Comparison of ENCODE assay signal across 18 cellular contexts in the genomic region with DNA sequence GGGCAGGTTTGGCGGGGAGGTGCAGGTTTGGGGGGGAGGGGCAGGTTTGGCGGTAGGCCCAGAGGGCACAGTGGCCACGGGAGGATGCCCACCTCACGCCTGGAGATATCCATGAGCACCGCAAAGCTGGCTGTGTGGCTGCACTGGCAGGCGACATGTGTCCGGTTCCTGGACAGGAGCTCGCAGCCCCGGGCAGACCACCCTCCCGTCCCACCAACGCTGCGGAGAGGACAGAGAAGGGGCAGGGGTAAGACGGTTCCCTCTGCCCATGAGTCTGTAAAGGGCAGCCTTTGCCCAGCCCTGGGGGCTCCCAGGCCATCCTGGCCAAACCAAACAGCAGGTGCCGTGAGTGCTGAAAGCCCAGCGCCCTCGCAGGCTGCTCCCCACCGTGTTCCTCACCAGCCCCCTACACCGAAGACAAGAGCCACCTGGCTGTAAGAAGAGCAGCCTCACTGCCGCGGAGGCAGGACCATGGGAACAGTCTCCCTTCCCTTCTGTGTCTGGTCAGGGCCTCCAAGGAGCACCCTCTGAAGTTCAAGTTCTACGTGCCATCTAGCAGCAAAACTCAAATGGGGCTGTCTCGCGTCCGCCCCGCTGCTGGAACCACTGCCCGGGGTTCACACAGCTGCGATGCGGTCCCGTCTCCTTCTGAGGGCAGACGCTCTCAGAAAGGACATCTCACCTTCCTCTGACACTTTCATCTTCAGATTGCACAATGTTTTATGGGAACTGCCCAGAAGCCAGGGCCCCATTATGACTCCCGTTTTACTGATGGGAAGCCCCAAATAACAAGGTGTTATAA. TPM values are rescaled to one million over a fixed set of nuclear protein-coding genes. Genes with fewer than 3 reads are reported as not detected.
DNase-seq lines count a peak whose midpoint lies in the region; ATAC-seq, FAIRE-seq and TF ChIP-seq lines count a peak whose summit lies in the region.
"Had no signal": no experiment of that assay in that cellular context is flagged by ENCODE, and none has a peak within 500 bp of the region (broad histone marks: within the 10 kb centered on the region; RNA-seq: fewer than 3 reads in every experiment).

No MANE protein-coding gene starts in this region.

- no peak overlapping the region for H2AFZ ChIP-seq in IMR-90 (replicated peaks; ENCODE audit: low read length, poor library complexity)

- H2BK15ac ChIP-seq in IMR-90 (ENCODE audit: low read depth, low read length) = no peak overlapping the region

- H3K36me3 Mint-ChIP-seq in activated T-helper 2 cell treated with anti-CD3 and anti-CD28 coated beads, Interferon-gamma antibody, Interleukin-2, Interleukin-4, amounts not matched to agents 10 μg/mL and 5 μg/mL and 100 μg/mL, durations not matched to agents 14 hours and 24 hours and 36 hours (ENCODE audit: low read depth) = no peaks in the 10 kb centered on the region

- H3K9me3 ChIP-seq in A549 (peaks cover 16% of the 10 kb centered on the region), IMR-90 (ENCODE audit: control insufficient read depth, insufficient read depth, low read length) (peaks cover 6% of the 10 kb centered on the region), esophagus (ENCODE audit: control insufficient read depth in 2 of 2, insufficient read depth in 1 of 2, low read depth in 1 of 2, low read length in 1 of 2) (peaks cover 0 to 3% of the 10 kb centered on the region in 2 donors)

- H3K27ac Mint-ChIP-seq in activated T-helper 2 cell treated with anti-CD3 and anti-CD28 coated beads, Interferon-gamma antibody, Interleukin-2, Interleukin-4, amounts not matched to agents 10 μg/mL and 5 μg/mL and 100 μg/mL, durations not matched to agents 14 hours and 24 hours and 36 hours = no peak overlapping the region
- H3K27ac Mint-ChIP-seq: naive B cell had no signal

- H3K4me3 Mint-ChIP-seq in activated T-helper 2 cell treated with anti-CD3 and anti-CD28 coated beads, Interferon-gamma antibody, Interleukin-2, Interleukin-4, amounts not matched to agents 10 μg/mL and 5 μg/mL and 100 μg/mL, durations not matched to agents 14 hours and 24 hours and 36 hours (ENCODE audit: low read depth) = no peak overlapping the region
- H3K4me3 Mint-ChIP-seq: naive B cell had no signal

- no peak overlapping the region for H2BK5ac ChIP-seq in IMR-90 (ENCODE audit: low read depth, low read length, poor library complexity, severe bottlenecking)

- TF ChIP-seq EP300 in A549 (IDR thresholded peaks at IDR 0.05) = no peak

- no peak overlapping the region for H3K56ac ChIP-seq in IMR-90 (ENCODE audit: extremely low read depth, insufficient read depth, low read length)

- 0 out of 3 replicates have a peak overlapping the region, but pooled peaks have one; percentile 19 for H3K4me3 ChIP-seq in A549
- H3K4me3 ChIP-seq in IMR-90 (ENCODE audit: insufficient read depth, low read depth, low read length) = no peak overlapping the region
- H3K4me3 ChIP-seq in esophagus (ENCODE audit: low read depth in 1 of 2, low read length in 2 of 2) = no peak overlapping the region
- H3K4me3 ChIP-seq: SK-N-MC, tibial nerve had no signal

- H4K91ac ChIP-seq in IMR-90 (ENCODE audit: insufficient read depth, low read depth, low read length) = no peak overlapping the region

- no peak overlapping the region for H4K5ac ChIP-seq in IMR-90 (ENCODE audit: low read depth, low read length)

- H3K27ac ChIP-seq in A549 (peak overlapping the region; percentile 91 to 93), IMR-90 (ENCODE audit: insufficient read depth, low read length) (no peak overlapping the region), esophagus (ENCODE audit: low read depth in 2 of 2, low read length in 1 of 2) (peak overlapping the region; percentile 81 to 85)
- H3K27ac ChIP-seq: SK-N-MC had no signal

- peaks cover 51% of the 10 kb centered on the region for H3K4me1 ChIP-seq in A549
- H3K4me1 ChIP-seq in IMR-90 (ENCODE audit: control insufficient read depth, insufficient read depth, low read length) = no peaks in the 10 kb centered on the region; the same call in 1 of the 2 replicates
- H3K4me1 ChIP-seq in esophagus (ENCODE audit: control insufficient read depth in 2 of 2, insufficient read depth in 2 of 2, low read length in 1 of 2) = peaks cover 4 to 29% of the 10 kb centered on the region in 2 donors

- no peak overlapping the region for H2AK5ac ChIP-seq in IMR-90 (ENCODE audit: low read depth, low read length)

- WGBS in A549 (ENCODE audit: missing lambda C conversion rate) = 54% methylated on average over 20 of the region's 31 CpGs
- 51% methylated on average over 15 of the region's 31 CpGs; no CpG with 5 or more reads in 1 of the 2 experiments for WGBS in IMR-90 (ENCODE audit: extremely low coverage in 2 of 2, insufficient read length in 1 of 2), 2 experiments
- WGBS in esophagus, 2 donors = 66 to 79% methylated on average over 31 of the region's 31 CpGs

- TF ChIP-seq RAD21 in A549 (conservative IDR thresholded peaks at IDR 0.05 in 1 of 2, IDR thresholded peaks at IDR 0.05 in 1 of 2) (no peak), IMR-90 (IDR thresholded peaks at IDR 0.05; ENCODE audit: low read length) (no peak)

- H3K27me3 ChIP-seq in IMR-90 (ENCODE audit: control insufficient read depth, insufficient read depth, low read length) = peaks cover 15% of the 10 kb centered on the region; the same call in 1 of the 2 replicates
- H3K27me3 ChIP-seq in esophagus (ENCODE audit: control insufficient read depth in 1 of 2, insufficient read depth in 2 of 2, low read length in 2 of 2) = no peaks in the 10 kb centered on the region
- H3K27me3 ChIP-seq: tibial nerve had no signal

- DNase-seq in A549 (ENCODE audit: low read depth in 1 of 2, low spot score in 1 of 2) (no peak), IMR-90 (no peak), myocyte (ENCODE audit: low read depth) (peak; percentile 56), NOMO-1 treated with dmso at 0.1 percent for 144 hours (lab: John Stamatoyannopoulos, UW; ENCODE audit: unreplicated experiment) (no peak), SHP77 (lab: John Stamatoyannopoulos, UW) (no peak), NCI-H1092 (lab: John Stamatoyannopoulos, UW) (no peak)
- DNase-seq in activated T-helper 2 cell treated with anti-CD3 and anti-CD28 coated beads, Interferon-gamma antibody, Interleukin-2, Interleukin-4, amounts not matched to agents 10 μg/mL and 5 μg/mL and 100 μg/mL, durations not matched to agents 14 hours and 24 hours and 36 hours (ENCODE audit: low spot score) = no peak
- DNase-seq: activated CD4-positive, alpha-beta T cell treated with anti-CD3 and anti-CD28 coated beads, Interleukin-2, amount 50 U/mL, for 48 hours; amniotic stem cell; naive B cell; NCI-H1417; stimulated activated CD4-positive, alpha-beta T cell treated with anti-CD3 and anti-CD28 coated beads, Interleukin-2, amount 100 ng/mL, for 48 hours; stimulated activated CD8-positive, alpha-beta memory T cell treated with anti-CD3 and anti-CD28 coated beads, Interleukin-4, amount 100 ng/mL, for 48 hours had no signal

- H3K4me1 Mint-ChIP-seq in activated T-helper 2 cell treated with anti-CD3 and anti-CD28 coated beads, Interferon-gamma antibody, Interleukin-2, Interleukin-4, amounts not matched to agents 10 μg/mL and 5 μg/mL and 100 μg/mL, durations not matched to agents 14 hours and 24 hours and 36 hours (ENCODE audit: low read depth) = no peaks in the 10 kb centered on the region

- H3K36me3 ChIP-seq in IMR-90 (ENCODE audit: control insufficient read depth, insufficient read depth, low read length) = no peaks in the 10 kb centered on the region
- H3K36me3 ChIP-seq in esophagus (ENCODE audit: control insufficient read depth in 2 of 2, insufficient read depth in 2 of 2, low read length in 1 of 2) = peaks cover 0 to 19% of the 10 kb centered on the region in 2 donors
- H3K36me3 ChIP-seq: tibial nerve had no signal

- no peak overlapping the region for H3K4ac ChIP-seq in IMR-90 (ENCODE audit: low read depth, low read length)

- no peak overlapping the region for H3K14ac ChIP-seq in IMR-90 (replicated peaks; ENCODE audit: low read depth, low read length)

- FAIRE-seq in A549 (lab: Jason Lieb, UNC) = no peak
- FAIRE-seq: GM19239, TTC549 had no signal

- dilution Hi-C loops in IMR-90 (cut with HindIII; ENCODE audit: low sequenced_read_pairs, unreplicated experiment) = no loop called here

- no peak overlapping the region for H2AK9ac ChIP-seq in IMR-90 (replicated peaks; ENCODE audit: low read depth, low read length, poor library complexity)

- intact Hi-C loops in IMR-90 (cut with micrococcal nuclease) = no loop called here
- intact Hi-C loops in activated T-helper 2 cell treated with anti-CD3 and anti-CD28 coated beads, Interferon-gamma antibody, Interleukin-2, Interleukin-4, amounts not matched to agents 10 μg/mL and 5 μg/mL and 100 μg/mL, durations not matched to agents 14 hours and 24 hours and 36 hours (cut with micrococcal nuclease) = no loop called here

- POLR2A ChIA-PET in A549 (lab: Yijun Ruan, JAX) = no interaction called here
- POLR2A ChIA-PET in IMR-90 (lab: Charles Lee; ENCODE audit: unreplicated experiment) = no interaction called here

- in situ Hi-C loops in IMR-90 (cut with MboI; ENCODE audit: low sequenced_read_pairs) = no loop called here

- peaks cover 9% of the 10 kb centered on the region for H3K27me3 Mint-ChIP-seq in activated T-helper 2 cell treated with anti-CD3 and anti-CD28 coated beads, Interferon-gamma antibody, Interleukin-2, Interleukin-4, amounts not matched to agents 10 μg/mL and 5 μg/mL and 100 μg/mL, durations not matched to agents 14 hours and 24 hours and 36 hours (ENCODE audit: low read depth)

- H3K18ac ChIP-seq in IMR-90 (ENCODE audit: low read depth, low read length) = no peak overlapping the region

- H3K9me1 ChIP-seq in IMR-90 (ENCODE audit: insufficient read depth, low read length) = no peaks in the 10 kb centered on the region

- H3K79me1 ChIP-seq in IMR-90 (ENCODE audit: low read depth in 1 of 2, low read length in 2 of 2) = no peaks in the 10 kb centered on the region

- H3K9ac ChIP-seq in IMR-90 (ENCODE audit: low read depth, low read length) = no peak overlapping the region

- no peaks in the 10 kb centered on the region for H4K20me1 ChIP-seq in IMR-90 (ENCODE audit: insufficient read depth, low read length)

- CTCF ChIA-PET in A549 (lab: Yijun Ruan, JAX) (interaction anchor here (1.0 to 4.0 kb wide), 6 partner anchors 11 to 185 kb away, joined by 3 to 18 read pairs (median 4); no protein-coding TSS in a partner anchor), IMR-90 (lab: Yijun Ruan, JAX) (no interaction called here)

- H3K23ac ChIP-seq in IMR-90 (ENCODE audit: low read depth, low read length) = no peak overlapping the region

- H3K4me2 ChIP-seq in A549 (peak overlapping the region; percentile 89), IMR-90 (ENCODE audit: low read depth, low read length) (no peak overlapping the region)

- TF ChIP-seq CTCF in A549 (IDR thresholded peaks at IDR 0.05) (no peak), IMR-90 (conservative IDR thresholded peaks at IDR 0.05; ENCODE audit: low read depth, low read length) (no peak)

- H3K9me3 Mint-ChIP-seq in activated T-helper 2 cell treated with anti-CD3 and anti-CD28 coated beads, Interferon-gamma antibody, Interleukin-2, Interleukin-4, amounts not matched to agents 10 μg/mL and 5 μg/mL and 100 μg/mL, durations not matched to agents 14 hours and 24 hours and 36 hours = no peaks in the 10 kb centered on the region

- no peak overlapping the region for H2BK20ac ChIP-seq in IMR-90 (ENCODE audit: low read depth, low read length)

- H2BK120ac ChIP-seq in IMR-90 (ENCODE audit: low read depth, low read length) = no peak overlapping the region

- ATAC-seq in A549 (peak; percentile 9 to 13; a peak in 3 of 6 replicates), IMR-90 (ENCODE audit: low read depth) (no peak)

- H4K8ac ChIP-seq in IMR-90 (ENCODE audit: low read depth in 2 of 2, low read length in 2 of 2) = no peak overlapping the region

- no peak for TF ChIP-seq POLR2A in A549 (IDR thresholded peaks at IDR 0.05; ENCODE audit: low read length)
- TF ChIP-seq POLR2A in IMR-90 (IDR thresholded peaks at IDR 0.05; ENCODE audit: low read depth, low read length) = no peak

- BruUV-seq in IMR-90 (replicated peaks; lab: Mats Ljungman, UMichigan) = no TSS peak

RNA-seq across cellular contexts. Expression of a gene that starts 43.2 kb away (rescaled TPM):
- polyA plus RNA-seq in A549 (2011; rRNA removed) (30.7 and 33.4 TPM in 2 replicates), A549 (2017; fragmentation: RNase III; extraction: RNeasy Plus Mini Kit Qiagen cat#74134 plus additional on column Dnase treatment) (39.6 to 44.1 TPM (median 41.9 TPM) in 3 replicates), IMR-90 (2012; rRNA removed) (32.7 and 36.4 TPM in 2 replicates), esophagus (10 to 100 TPM; 24.3 to 32.4 TPM)
- 42.2 and 42.4 TPM in 2 replicates for polyA plus RNA-seq in A549 (2012; cell fraction: cytosol; rRNA removed)
- polyA plus RNA-seq in A549 (2012; cell fraction: nucleus; rRNA removed) = 96.6 and 102 TPM in 2 replicates
- 19.5 and 20.1 TPM in 2 replicates for polyA minus RNA-seq in A549 (2011; rRNA and poly(A)+ RNA removed)
- total RNA-seq in IMR-90 (2012; rRNA removed) (19.0 and 21.7 TPM in 2 replicates), myocyte (34.9 and 40.2 TPM in 2 replicates)
- polyA plus RNA-seq in IMR-90 (2012; cell fraction: cytosol; rRNA removed) = 20.9 and 21.6 TPM in 2 replicates
- 124 and 170 TPM in 2 replicates for polyA plus RNA-seq in IMR-90 (2012; cell fraction: nucleus; rRNA removed; ENCODE audit: low replicate concordance)
- 27.2 TPM for polyA plus RNA-seq in myocyte (2012)
- total RNA-seq in activated T-helper 2 cell treated with anti-CD3 and anti-CD28 coated beads, Interferon-gamma antibody, Interleukin-2, Interleukin-4, amounts not matched to agents 10 μg/mL and 5 μg/mL and 100 μg/mL, durations not matched to agents 14 hours and 24 hours and 36 hours = 74.1 and 76.0 TPM in 2 replicates
